21 cellular contexts compared by ENCODE assay signal in the genomic region with DNA sequence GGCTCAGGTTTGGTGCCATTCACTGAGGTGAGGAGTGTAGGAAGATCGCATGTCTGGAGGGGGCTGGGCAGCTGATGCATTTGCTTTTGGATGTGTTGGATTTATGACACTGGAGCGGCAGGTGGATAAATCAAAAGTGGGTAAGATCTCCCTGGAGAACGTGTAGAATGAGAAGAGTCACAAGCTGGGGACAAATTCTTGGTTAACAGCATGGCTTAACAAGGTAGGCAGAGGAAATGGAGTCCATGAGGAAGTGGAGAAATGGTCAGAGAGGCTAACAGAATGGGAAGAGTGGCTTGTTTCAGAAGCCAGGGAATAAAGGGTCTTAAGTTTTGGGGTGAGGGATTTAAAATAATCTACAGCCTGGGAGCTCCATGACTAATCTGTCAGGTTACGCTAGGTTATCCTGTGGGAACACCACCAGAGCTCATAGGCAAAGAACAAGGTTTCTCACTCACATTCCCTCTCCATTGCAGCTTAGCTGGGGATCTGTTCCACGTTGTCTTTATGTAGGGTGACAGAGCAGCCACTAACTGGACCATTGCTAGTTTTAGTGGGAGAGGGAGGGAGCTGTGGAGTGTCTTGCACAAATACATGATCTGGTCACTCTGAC. TPM values are rescaled to one million over a fixed set of nuclear protein-coding genes. Genes with fewer than 3 reads are reported as not detected.
DNase-seq lines count a peak whose midpoint lies in the region; ATAC-seq, FAIRE-seq and TF ChIP-seq lines count a peak whose summit lies in the region.
"Had no signal": no experiment of that assay in that cellular context is flagged by ENCODE, and none has a peak within 500 bp of the region (broad histone marks: within the 10 kb centered on the region; RNA-seq: fewer than 3 reads in every experiment).

No MANE protein-coding gene starts in this region.

- H3K79me2 ChIP-seq in H1 (ENCODE audit: control insufficient read depth in 1 of 2, insufficient read depth in 2 of 2, low read length in 2 of 2) = no peaks in the 10 kb centered on the region; a peak in 1 of 4 replicates

- H3K9me3 ChIP-seq in T-helper 17 cell (ENCODE audit: control insufficient read depth, low read length, poor library complexity, severe bottlenecking) (no peaks in the 10 kb centered on the region), H1 (ENCODE audit: insufficient read depth in 2 of 2, low read depth in 1 of 2, low read length in 1 of 2) (no peaks in the 10 kb centered on the region), ovary (no peaks in the 10 kb centered on the region), spleen (no peaks in the 10 kb centered on the region)
- H3K9me3 ChIP-seq: A549 had no signal

- H3K27ac Mint-ChIP-seq in activated naive CD8-positive, alpha-beta T cell = peak overlapping the region; percentile 46
- no peak overlapping the region for H3K27ac Mint-ChIP-seq in activated naive CD8-positive, alpha-beta T cell treated with anti-CD3 and anti-CD28 coated beads, Interleukin-2, amount 50 U/mL, for 24 hours
- peak overlapping the region; percentile 27 for H3K27ac Mint-ChIP-seq in T-helper 17 cell
- H3K27ac Mint-ChIP-seq: B cell had no signal

- no peak overlapping the region for H3K4me2 ChIP-seq in H1 (ENCODE audit: insufficient read depth in 1 of 2, low read depth in 2 of 2, low read length in 2 of 2)
- H3K4me2 ChIP-seq: A549 had no signal

- H3K23me2 ChIP-seq in H1 (ENCODE audit: low read depth, low read length) = no peaks in the 10 kb centered on the region; the same call in 1 of the 2 replicates

- no peak overlapping the region for H3K9ac ChIP-seq in H1 (replicated peaks in 1 of 4; ENCODE audit: extremely low read depth in 1 of 4, low read depth in 3 of 4, low read length in 3 of 4)
- H3K9ac ChIP-seq: GM23248 had no signal

- TF ChIP-seq POLR2A in H1 (IDR thresholded peaks at IDR 0.05; ENCODE audit: control extremely low read depth in 1 of 2, low read depth in 2 of 2, low read length in 2 of 2) (peak; percentile 20 to 61; a peak in 2 of 3 replicates), ovary (IDR thresholded peaks at IDR 0.05) (no peak), spleen (IDR thresholded peaks at IDR 0.05) (no peak)

- H2BK12ac ChIP-seq in H1 (ENCODE audit: low read depth, low read length) = no peak overlapping the region

- H3K56ac ChIP-seq in H1 (replicated peaks; ENCODE audit: insufficient read length, low read depth, low read length) = no peak overlapping the region

- no peak for TF ChIP-seq RAD21 in H1 (IDR thresholded peaks at IDR 0.05 in 1 of 2, conservative IDR thresholded peaks at IDR 0.05 in 1 of 2; ENCODE audit: low read depth in 2 of 2, low read length in 2 of 2)

- no peak overlapping the region for H2BK15ac ChIP-seq in H1 (ENCODE audit: low read length)

- no peak for ATAC-seq in activated naive CD8-positive, alpha-beta T cell treated with anti-CD3 and anti-CD28 coated beads, Interleukin-2, amount 50 U/mL, for 24 hours
- ATAC-seq in T-helper 17 cell = no peak
- no peak for ATAC-seq in GM21723 (IDR thresholded peaks at IDR 0.05; ENCODE audit: unreplicated experiment)
- ATAC-seq: A549, HCT116, Right ventricle myocardium inferior had no signal

- H2AFZ ChIP-seq in H1 (ENCODE audit: low read length) = no peak overlapping the region
- H2AFZ ChIP-seq: GM23248 had no signal

- TF ChIP-seq CTCF in H1 (IDR thresholded peaks at IDR 0.05; ENCODE audit: control extremely low read depth in 1 of 3, insufficient read depth in 1 of 3, low read depth in 1 of 3, low read length in 3 of 3) (no peak), ovary (IDR thresholded peaks at IDR 0.05) (no peak), spleen (IDR thresholded peaks at IDR 0.05 in 8 of 11, conservative IDR thresholded peaks at IDR 0.05 in 3 of 11) (no peak)

- no peak for DNase-seq in activated naive CD8-positive, alpha-beta T cell treated with anti-CD3 and anti-CD28 coated beads, Interleukin-2, amount 50 U/mL, for 24 hours
- no peak for DNase-seq in T-helper 17 cell
- DNase-seq in H1 (ENCODE audit: low read depth in 1 of 2, low spot score in 2 of 2) = no peak
- DNase-seq in urothelium cell line (ENCODE audit: low spot score) = no peak
- no peak for DNase-seq in ovary
- DNase-seq in spleen = no peak
- DNase-seq: GM23248, KG1, NCI-H1092, NCI-H1436 treated with DMSO at 0.1 percent for 48 hours, NCI-H2029, NCI-H226, NCI-H510A treated with DMSO at 0.1 percent for 48 hours had no signal

- peaks cover 21 to 57% (median 39%) of the 10 kb centered on the region in 4 experiments for H3K36me3 ChIP-seq in H1 (ENCODE audit: control insufficient read depth in 2 of 4, insufficient read depth in 4 of 4, low read length in 3 of 4)
- H3K36me3 ChIP-seq in ovary = no peaks in the 10 kb centered on the region
- H3K36me3 ChIP-seq in spleen = peaks cover 0 to 73% (median 56%) of the 10 kb centered on the region in 6 donors

- no peaks in the 10 kb centered on the region for H3K27me3 Mint-ChIP-seq in activated naive CD8-positive, alpha-beta T cell
- H3K27me3 Mint-ChIP-seq in activated naive CD8-positive, alpha-beta T cell treated with anti-CD3 and anti-CD28 coated beads, Interleukin-2, amount 50 U/mL, for 24 hours = no peaks in the 10 kb centered on the region
- H3K27me3 Mint-ChIP-seq in T-helper 17 cell = no peaks in the 10 kb centered on the region
- H3K27me3 Mint-ChIP-seq: B cell had no signal

- no peaks in the 10 kb centered on the region for H3K9me3 Mint-ChIP-seq in activated naive CD8-positive, alpha-beta T cell (ENCODE audit: low read depth)
- no peaks in the 10 kb centered on the region for H3K9me3 Mint-ChIP-seq in activated naive CD8-positive, alpha-beta T cell treated with anti-CD3 and anti-CD28 coated beads, Interleukin-2, amount 50 U/mL, for 24 hours
- H3K9me3 Mint-ChIP-seq: CD14-positive monocyte had no signal

- 91% methylated on average over 5 of the region's 5 CpGs; no CpG with 5 or more reads in 1 of the 2 experiments for whole genome bisulfite sequencing in H1 (ENCODE audit: extremely low coverage in 1 of 2, insufficient coverage in 1 of 2, insufficient read length in 1 of 2, insufficient replicate concordance in 2 of 2, low coverage in 1 of 2, low lambda C conversion rate in 2 of 2, missing lambda C conversion rate in 1 of 2), 2 experiments
- WGBS in ovary, 3 donors = 79 to 81% (median 81%) methylated on average over 5 of the region's 5 CpGs
- WGBS in spleen, 5 donors = 77 to 92% (median 86%) methylated on average over 5 of the region's 5 CpGs

- H3K23ac ChIP-seq in H1 (ENCODE audit: insufficient read length) = no peak overlapping the region

- H3K4me1 ChIP-seq in H1 (replicated peaks in 1 of 4; ENCODE audit: control insufficient read depth in 3 of 4, insufficient read depth in 4 of 4, low read length in 3 of 4) (no peaks in the 10 kb centered on the region), ovary (ENCODE audit: insufficient read depth) (no peaks in the 10 kb centered on the region), spleen (no peaks in the 10 kb centered on the region)
- H3K4me1 ChIP-seq: A549 had no signal

- no peak overlapping the region for H3K4ac ChIP-seq in H1 (replicated peaks; ENCODE audit: insufficient read length, low read depth, low read length)

- H2BK120ac ChIP-seq in H1 (replicated peaks; ENCODE audit: low read depth, low read length) = no peak overlapping the region

- FAIRE-seq in H1 (lab: Jason Lieb, UNC) (no peak), urothelium cell line (lab: Jason Lieb, UNC) (peak; percentile 30)
- FAIRE-seq: A549 had no signal

- no peak overlapping the region for H2BK5ac ChIP-seq in H1 (ENCODE audit: low read depth, low read length)

- POLR2A ChIA-PET in H1 (lab: Charles Lee; ENCODE audit: partially characterized antibody) = interaction anchor here (0.6 to 2.1 kb wide), 7 partner anchors 12 to 1078 kb away, joined by 3 to 16 read pairs (median 4); a partner anchor contains a TSS

- H4K5ac ChIP-seq in H1 (ENCODE audit: insufficient read length, low read depth, low read length) = no peak overlapping the region

- no peak overlapping the region for H3K27ac ChIP-seq in H1 (ENCODE audit: low read depth, low read length)
- H3K27ac ChIP-seq in ovary = no peak overlapping the region
- H3K27ac ChIP-seq in spleen = no peak overlapping the region
- H3K27ac ChIP-seq: A549, GM23248, HL-60 had no signal

- no peak overlapping the region for H2AK5ac ChIP-seq in H1 (ENCODE audit: low read depth, low read length)

- no peak overlapping the region for H3K4me3 ChIP-seq in H1 (ENCODE audit: extremely low read depth in 1 of 4, insufficient read depth in 2 of 4, low read depth in 3 of 4, low read length in 4 of 4)
- H3K4me3 ChIP-seq in ovary = no peak overlapping the region
- no peak overlapping the region for H3K4me3 ChIP-seq in spleen
- H3K4me3 ChIP-seq: A549, GM23248 had no signal

- no peak overlapping the region for H4K91ac ChIP-seq in H1 (replicated peaks; ENCODE audit: insufficient read length, low read length)

- no peak overlapping the region for H2BK20ac ChIP-seq in H1 (ENCODE audit: low read length)

- intact Hi-C loops in ovary (cut with DNase I) = no loop called here
- intact Hi-C loops in spleen (cut with DNase I; ENCODE audit: low total_unique reads) = no loop called here

- no peaks in the 10 kb centered on the region for H3K79me1 ChIP-seq in H1 (ENCODE audit: low read depth, low read length)

- no peak overlapping the region for H3K4me3 Mint-ChIP-seq in activated naive CD8-positive, alpha-beta T cell
- H3K4me3 Mint-ChIP-seq in activated naive CD8-positive, alpha-beta T cell treated with anti-CD3 and anti-CD28 coated beads, Interleukin-2, amount 50 U/mL, for 24 hours = no peak overlapping the region
- H3K4me3 Mint-ChIP-seq in T-helper 17 cell = no peak overlapping the region
- H3K4me3 Mint-ChIP-seq: B cell, CD14-positive monocyte had no signal

- H3K14ac ChIP-seq in H1 (ENCODE audit: insufficient read length) = no peak overlapping the region

- H4K8ac ChIP-seq in H1 (ENCODE audit: extremely low read depth, insufficient read depth, low read length) = no peak overlapping the region

- H3K4me1 Mint-ChIP-seq in activated naive CD8-positive, alpha-beta T cell (ENCODE audit: low read depth) = no peaks in the 10 kb centered on the region
- no peaks in the 10 kb centered on the region for H3K4me1 Mint-ChIP-seq in activated naive CD8-positive, alpha-beta T cell treated with anti-CD3 and anti-CD28 coated beads, Interleukin-2, amount 50 U/mL, for 24 hours
- peaks cover 7% of the 10 kb centered on the region for H3K4me1 Mint-ChIP-seq in T-helper 17 cell
- H3K4me1 Mint-ChIP-seq: B cell had no signal

- TF ChIP-seq EP300 in H1 (IDR thresholded peaks at IDR 0.05; ENCODE audit: borderline replicate concordance in 1 of 2, low read depth in 2 of 2, low read length in 2 of 2) = no peak
- no peak for TF ChIP-seq EP300 in ovary (IDR thresholded peaks at IDR 0.05)

- peaks cover 13% of the 10 kb centered on the region for H3K36me3 Mint-ChIP-seq in activated naive CD8-positive, alpha-beta T cell
- H3K36me3 Mint-ChIP-seq in activated naive CD8-positive, alpha-beta T cell treated with anti-CD3 and anti-CD28 coated beads, Interleukin-2, amount 50 U/mL, for 24 hours (ENCODE audit: low read depth) = peaks cover 33% of the 10 kb centered on the region
- peaks cover 8% of the 10 kb centered on the region for H3K36me3 Mint-ChIP-seq in T-helper 17 cell (ENCODE audit: low read depth)

- H3K27me3 ChIP-seq in H1 (replicated peaks in 1 of 4; ENCODE audit: control insufficient read depth in 3 of 4, extremely low read depth in 1 of 4, insufficient read depth in 3 of 4, low read length in 3 of 4) (no peaks in the 10 kb centered on the region), ovary (no peaks in the 10 kb centered on the region), spleen (replicated peaks in 1 of 7) (no peaks in the 10 kb centered on the region)

- CTCF ChIA-PET in H1 (lab: Charles Lee; ENCODE audit: partially characterized antibody) = interaction anchor here (0.9 to 1.8 kb wide), 3 partner anchors 11 to 469 kb away, joined by 3 to 5 read pairs (median 4); no protein-coding TSS in a partner anchor

- H4K20me1 ChIP-seq in H1 (replicated peaks in 1 of 2; ENCODE audit: control insufficient read depth in 1 of 2, insufficient read depth in 2 of 2, low read length in 2 of 2) = peaks cover 0 to 2% of the 10 kb centered on the region in 2 experiments

- no peak overlapping the region for H3K18ac ChIP-seq in H1 (ENCODE audit: extremely low read depth, low read length)

RNA-seq across cellular contexts. Expression of a gene that starts 12.8 kb away (rescaled TPM):
- 10 to 100 TPM; 37.0 to 55.9 TPM for total RNA-seq in T-helper 17 cell
- 96.1 and 96.3 TPM in 2 replicates for total RNA-seq in H1 (2021; fragmentation: NEBNext Ultra II Directional; extraction: Animal tissue kit (Norgen Biotek cat#: 25700))
- 30.6 and 44.4 TPM in 2 replicates for polyA plus RNA-seq in H1 (2011; rRNA removed)
- polyA plus RNA-seq in H1 (2011; cell fraction: cytosol; rRNA removed) = 41.2 TPM
- 20.6 TPM for polyA plus RNA-seq in H1 (2011; cell fraction: nucleus; rRNA removed)
- polyA plus RNA-seq in H1 (2012, experiment 1 of 2) = 45.5 to 71.2 TPM (median 55.4 TPM) in 4 replicates
- polyA plus RNA-seq in H1 (2012, experiment 2 of 2) = 11.8 TPM
- 45.9 TPM for polyA plus RNA-seq in H1 (2013, experiment 1 of 2)
- 49.5 TPM for polyA plus RNA-seq in H1 (2013, experiment 2 of 2)
- polyA minus RNA-seq in H1 (2011; rRNA and poly(A)+ RNA removed) = 50.1 and 67.4 TPM in 2 replicates
- polyA minus RNA-seq in H1 (2011; cell fraction: cytosol; rRNA and poly(A)+ RNA removed) = 44.2 TPM
- polyA minus RNA-seq in H1 (2011; cell fraction: nucleus; rRNA and poly(A)+ RNA removed) = 54.5 TPM
- 10 to 100 TPM; 28.5 to 64.1 (median 53.7) TPM for total RNA-seq in ovary
- 10 to 100 TPM; 31.0 to 44.7 TPM for polyA plus RNA-seq in ovary
- 10 to 100 TPM; 33.6 to 48.3 (median 44.3) TPM for total RNA-seq in spleen
- polyA plus RNA-seq in spleen = 10 to 100 TPM; 18.2 to 30.9 (median 25.9) TPM

RNA-seq across cellular contexts. Expression of a gene that starts 31.6 kb away (rescaled TPM):
- total RNA-seq in T-helper 17 cell (10 to 100 TPM; 30.2 to 31.9 TPM), ovary (10 to 100 TPM; 37.3 to 82.1 (median 49.9) TPM), spleen (10 to 100 TPM; 28.4 to 74.7 (median 40.3) TPM)
- total RNA-seq in H1 (2021; fragmentation: NEBNext Ultra II Directional; extraction: Animal tissue kit (Norgen Biotek cat#: 25700)) = 99.3 and 117 TPM in 2 replicates
- polyA plus RNA-seq in H1 (2011; rRNA removed) (12.2 and 24.4 TPM in 2 replicates), ovary (10 to 100 TPM; 33.0 to 66.6 TPM), spleen (10 to 100 TPM; 45.4 to 60.9 (median 48.2) TPM)
- 28.9 TPM for polyA plus RNA-seq in H1 (2011; cell fraction: cytosol; rRNA removed)
- 9.9 TPM for polyA plus RNA-seq in H1 (2011; cell fraction: nucleus; rRNA removed)
- polyA plus RNA-seq in H1 (2012, experiment 1 of 2) = 38.2 to 75.3 TPM (median 47.9 TPM) in 4 replicates
- polyA plus RNA-seq in H1 (2012, experiment 2 of 2) = 9.8 TPM
- polyA plus RNA-seq in H1 (2013, experiment 1 of 2) = 178 TPM
- 171 TPM for polyA plus RNA-seq in H1 (2013, experiment 2 of 2)
- 14.6 and 16.2 TPM in 2 replicates for polyA minus RNA-seq in H1 (2011; rRNA and poly(A)+ RNA removed)
- polyA minus RNA-seq in H1 (2011; cell fraction: cytosol; rRNA and poly(A)+ RNA removed) = 16.1 TPM
- 21.0 TPM for polyA minus RNA-seq in H1 (2011; cell fraction: nucleus; rRNA and poly(A)+ RNA removed)

Comparison
In these comparisons a context has a peak if more than half of its experiments do, and no peak if none do; other contexts are left out.
1. POLR2A ChIP-seq: peak in H1 (2 of 2); none in ovary (single experiment) and spleen (0 of 3).